Comparison of ENCODE assay signal across 8 cellular contexts in the genomic region with DNA sequence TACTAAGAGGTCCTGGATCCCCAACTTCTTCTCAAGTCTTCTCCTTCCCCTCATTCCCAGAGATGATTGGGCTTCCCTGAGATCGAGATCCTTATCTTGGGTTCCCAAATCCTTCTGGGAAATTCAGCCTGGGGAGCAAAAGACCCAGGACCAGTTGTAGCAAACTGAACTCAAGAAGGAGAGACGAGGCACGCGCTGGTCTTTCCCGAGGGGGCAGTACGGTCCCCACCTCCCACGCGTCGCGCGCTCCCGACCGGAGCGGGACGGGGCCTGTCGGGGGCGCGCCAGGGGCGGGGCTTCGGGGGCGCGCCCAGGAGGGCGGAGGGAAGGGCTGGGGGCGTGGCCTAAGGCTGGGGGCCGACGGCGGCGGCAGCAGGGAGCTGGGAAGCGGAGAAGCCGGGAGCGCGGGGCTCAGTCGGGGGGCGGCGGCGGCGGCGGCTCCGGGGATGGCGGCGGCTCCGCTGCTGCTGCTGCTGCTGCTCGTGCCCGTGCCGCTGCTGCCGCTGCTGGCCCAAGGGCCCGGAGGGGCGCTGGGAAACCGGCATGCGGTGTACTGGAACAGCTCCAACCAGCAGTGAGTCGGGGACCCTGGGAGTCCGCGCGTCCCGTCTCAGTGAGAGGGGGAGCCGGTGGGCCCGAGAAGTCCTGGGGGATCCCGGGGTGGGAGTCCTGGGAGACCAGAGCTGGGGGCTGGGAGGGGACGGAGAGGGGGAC. TPM values are rescaled to one million over a fixed set of nuclear protein-coding genes. Genes with fewer than 3 reads are reported as not detected.
DNase-seq lines count a peak whose midpoint lies in the region; ATAC-seq, FAIRE-seq and TF ChIP-seq lines count a peak whose summit lies in the region.

A gene with protein sequence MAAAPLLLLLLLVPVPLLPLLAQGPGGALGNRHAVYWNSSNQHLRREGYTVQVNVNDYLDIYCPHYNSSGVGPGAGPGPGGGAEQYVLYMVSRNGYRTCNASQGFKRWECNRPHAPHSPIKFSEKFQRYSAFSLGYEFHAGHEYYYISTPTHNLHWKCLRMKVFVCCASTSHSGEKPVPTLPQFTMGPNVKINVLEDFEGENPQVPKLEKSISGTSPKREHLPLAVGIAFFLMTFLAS (plus strand): TSS at position 342 of the 714 bp plus-strand sequence. CDS start 105 bp downstream, at position 447.

- H3K36me3 Mint-ChIP-seq in activated T-cell treated with anti-CD3 and anti-CD28 coated beads, Interleukin-2, amount 50 U/mL, for 24 hours (ENCODE audit: low read depth): no peaks in the 10 kb centered on the region
- H3K36me3 Mint-ChIP-seq in naive thymus-derived CD8-positive, alpha-beta T cell: no peaks in the 10 kb centered on the region

- H3K27me3 ChIP-seq in esophagus muscularis mucosa (peaks cover 16 to 49% (median 46%) of the 10 kb centered on the region in 4 donors), suprapubic skin (peaks cover 46% of the 10 kb centered on the region)

- no peaks in the 10 kb centered on the region for H3K9me3 Mint-ChIP-seq in activated T-cell treated with anti-CD3 and anti-CD28 coated beads, Interleukin-2, amount 50 U/mL, for 24 hours
- H3K9me3 Mint-ChIP-seq in naive thymus-derived CD8-positive, alpha-beta T cell: no peaks in the 10 kb centered on the region

- H3K4me1 Mint-ChIP-seq in activated T-cell treated with anti-CD3 and anti-CD28 coated beads, Interleukin-2, amount 50 U/mL, for 24 hours (ENCODE audit: low read depth): peaks cover 43% of the 10 kb centered on the region
- H3K4me1 Mint-ChIP-seq in naive thymus-derived CD8-positive, alpha-beta T cell: peaks cover 18 to 44% (median 42%) of the 10 kb centered on the region in 4 donors

- H3K36me3 ChIP-seq in esophagus muscularis mucosa (no peaks in the 10 kb centered on the region), suprapubic skin (no peaks in the 10 kb centered on the region)

- H3K4me3 ChIP-seq in esophagus muscularis mucosa (peak within 1 kb of the TSS; percentile 52 to 60 (median 55)), suprapubic skin (peak within 1 kb of the TSS; percentile 61)

- H3K9me3 ChIP-seq in esophagus muscularis mucosa: no peaks in the 10 kb centered on the region
- no peaks in the 10 kb centered on the region for H3K9me3 ChIP-seq in suprapubic skin

- TF ChIP-seq POLR2A in GM12891 (IDR thresholded peaks at IDR 0.05; ENCODE audit: low read depth, low read length) (no peak), esophagus muscularis mucosa (IDR thresholded peaks at IDR 0.05; ENCODE audit: low read depth) (no peak), suprapubic skin (IDR thresholded peaks at IDR 0.05) (no peak)

- TF ChIP-seq CTCF in 22Rv1 (IDR thresholded peaks at IDR 0.05) (no peak), esophagus muscularis mucosa (IDR thresholded peaks at IDR 0.05) (no peak), suprapubic skin (IDR thresholded peaks at IDR 0.05) (no peak)

- FAIRE-seq in GM12891 (lab: Jason Lieb, UNC): peak; percentile 68

- H3K4me1 ChIP-seq in esophagus muscularis mucosa: peaks cover 45 to 55% (median 49%) of the 10 kb centered on the region in 4 donors
- peaks cover 88% of the 10 kb centered on the region for H3K4me1 ChIP-seq in suprapubic skin

- 2% methylated on average over 7 of the region's 59 CpGs for WGBS in esophagus muscularis mucosa
- WGBS in suprapubic skin: 1% methylated on average over 33 of the region's 59 CpGs

- ATAC-seq in naive thymus-derived CD8-positive, alpha-beta T cell: peak; percentile 24 to 37
- no peak for ATAC-seq in HG03139 (IDR thresholded peaks at IDR 0.05; ENCODE audit: unreplicated experiment)

- H3K4me3 Mint-ChIP-seq in activated T-cell treated with anti-CD3 and anti-CD28 coated beads, Interleukin-2, amount 50 U/mL, for 24 hours: peak within 1 kb of the TSS; percentile 65
- H3K4me3 Mint-ChIP-seq in naive thymus-derived CD8-positive, alpha-beta T cell: peak within 1 kb of the TSS; percentile 71 to 91 (median 84)

- H3K27ac ChIP-seq in 22Rv1: peak within 1 kb of the TSS; percentile 98
- H3K27ac ChIP-seq in esophagus muscularis mucosa (replicated peaks in 1 of 4): no peak within 1 kb of the TSS
- H3K27ac ChIP-seq in suprapubic skin: peak within 1 kb of the TSS; percentile 86

- POLR2A ChIA-PET in naive thymus-derived CD8-positive, alpha-beta T cell (lab: Charles Lee): interaction anchor here (0.7 to 2.8 kb wide), 5 partner anchors 8 to 33 kb away, joined by 4 to 14 read pairs (median 7); partner anchors contain the start of gene EFNA4

- peaks cover 37% of the 10 kb centered on the region for H3K27me3 Mint-ChIP-seq in activated T-cell treated with anti-CD3 and anti-CD28 coated beads, Interleukin-2, amount 50 U/mL, for 24 hours
- H3K27me3 Mint-ChIP-seq in naive thymus-derived CD8-positive, alpha-beta T cell: peaks cover 13 to 38% (median 21%) of the 10 kb centered on the region in 5 donors

- H3K27ac Mint-ChIP-seq in activated T-cell treated with anti-CD3 and anti-CD28 coated beads, Interleukin-2, amount 50 U/mL, for 24 hours: peak within 1 kb of the TSS; percentile 53
- H3K27ac Mint-ChIP-seq in naive thymus-derived CD8-positive, alpha-beta T cell: peak within 1 kb of the TSS in 9 of 10 donors; percentile 0 to 89 (median 62)

- intact Hi-C loops in esophagus muscularis mucosa (cut with DNase I): no loop called here

- TF ChIP-seq EP300 in esophagus muscularis mucosa (IDR thresholded peaks at IDR 0.05) (no peak), suprapubic skin (IDR thresholded peaks at IDR 0.05) (no peak)

- DNase-seq in GM12891 (ENCODE audit: insufficient read length, low spot score) (peak; percentile 86), NCI-H526 treated with DMSO at 0.1 percent for 48 hours (lab: John Stamatoyannopoulos, UW) (peak; percentile 80), esophagus muscularis mucosa (ENCODE audit: extremely low spot score) (no peak), suprapubic skin (ENCODE audit: low spot score in 2 of 2) (peak; percentile 80 to 85)
- peak; percentile 83 for DNase-seq in activated T-cell treated with anti-CD3 and anti-CD28 coated beads, Interleukin-2, amount 50 U/mL, for 24 hours
- DNase-seq in naive thymus-derived CD8-positive, alpha-beta T cell: peak in 7 of 10 donors; percentile 46 to 67 (median 48)

TF ChIP-seq in GM12891, 5 proteins besides CTCF, POLR2A, EP300 and RAD21:
- TF ChIP-seq SPI1 (IDR thresholded peaks at IDR 0.05; ENCODE audit: low read depth, low read length): no peak
- TF ChIP-seq POLR2AphosphoS5 (IDR thresholded peaks at IDR 0.05; ENCODE audit: low read depth, low read length): no peak
- no peak for TF ChIP-seq PAX5 (IDR thresholded peaks at IDR 0.05; ENCODE audit: insufficient read depth, low read length, severe bottlenecking)
- no peak for TF ChIP-seq POU2F2 (IDR thresholded peaks at IDR 0.05; ENCODE audit: low read depth, low read length)
- TF ChIP-seq TAF1 (IDR thresholded peaks at IDR 0.05; ENCODE audit: low read depth, low read length): no peak

RNA-seq across cellular contexts. Expression of the gene that starts here (rescaled TPM):
- polyA plus RNA-seq in GM12891 (2012; ENCODE audit: low read depth, missing spikeins): 1.7 TPM
- total RNA-seq in esophagus muscularis mucosa (1 to 10 TPM in 2 of 4 donors, under 1 TPM in 1, not detected in 1; 0.91 to 1.7 (median 1.7) TPM), suprapubic skin (100 to 1,000 TPM in 1 of 4 donors, 10 to 100 TPM in 3; 28.8 to 104 (median 77.6) TPM)
- total RNA-seq in naive thymus-derived CD8-positive, alpha-beta T cell: 1 to 10 TPM in 1 of 2 experiments, under 1 TPM in 1; 0.88 to 1.2 TPM
- polyA plus RNA-seq in naive thymus-derived CD8-positive, alpha-beta T cell: 1 to 10 TPM in 1 of 3 donors, under 1 TPM in 2; 0.53 to 1.3 (median 0.56) TPM

Comparison
In these comparisons a context has a peak if more than half of its experiments do, and no peak if none do; other contexts are left out.
1. RNA of the gene that starts here (total RNA-seq): 28.8 to 104 TPM in suprapubic skin; 0.91 to 1.7 TPM in esophagus muscularis mucosa and 0.88 to 1.2 TPM in naive thymus-derived CD8-positive, alpha-beta T cell; every median in the first group is over 10 times any median in the second.
2. H3K27ac ChIP-seq: peak in 22Rv1 (single experiment) and suprapubic skin (single experiment); none in esophagus muscularis mucosa (0 of 4).